9 cellular contexts compared by ENCODE assay signal in the genomic region with DNA sequence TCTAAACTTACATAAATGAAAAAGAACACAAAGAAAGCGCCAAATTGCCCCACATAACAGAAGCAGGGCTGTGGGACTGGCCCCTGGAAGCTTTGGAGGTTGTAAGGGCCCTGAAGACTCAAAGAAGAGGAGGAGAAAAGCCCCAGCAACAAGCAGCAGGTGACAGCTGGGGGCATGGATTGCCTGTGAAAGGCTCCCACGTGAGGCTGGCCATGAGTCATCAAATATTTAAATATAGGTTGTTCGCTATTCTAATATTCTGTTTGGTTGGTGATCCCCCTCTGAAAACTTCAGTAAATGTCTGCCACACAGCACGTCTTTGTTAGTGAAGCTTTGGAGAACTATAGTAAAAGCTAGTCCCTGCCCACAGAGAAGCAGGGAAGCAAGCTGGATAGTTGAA.
DNase-seq lines count a peak whose midpoint lies in the region; ATAC-seq and TF ChIP-seq lines count a peak whose summit lies in the region.
"Had no signal": no experiment of that assay in that cellular context is flagged by ENCODE, and none has a peak within 500 bp of the region (broad histone marks: within the 10 kb centered on the region; RNA-seq: fewer than 3 reads in every experiment).

No MANE protein-coding gene starts in this region.

- no peaks in the 10 kb centered on the region for H3K4me1 ChIP-seq in mucosa of descending colon (ENCODE audit: low read depth)

- ATAC-seq in GM21360 (IDR thresholded peaks at IDR 0.05; ENCODE audit: unreplicated experiment) (peak; percentile 77), HG03108 (IDR thresholded peaks at IDR 0.05; ENCODE audit: unreplicated experiment) (peak; percentile 45), mucosa of descending colon (no peak)

- intact Hi-C loops in mucosa of descending colon (cut with DNase I, micrococcal nuclease): no loop called here

- H3K4me3 ChIP-seq in GM06990 (replicated peaks; ENCODE audit: low read depth, low read length) (no peak overlapping the region), mucosa of descending colon (no peak overlapping the region)

- no peaks in the 10 kb centered on the region for H3K27me3 ChIP-seq in GM06990 (replicated peaks; ENCODE audit: control insufficient read depth, insufficient read depth, low read length)

- H3K9me3 ChIP-seq in mucosa of descending colon: no peaks in the 10 kb centered on the region

- no peaks in the 10 kb centered on the region for H3K36me3 ChIP-seq in GM06990 (ENCODE audit: control insufficient read depth, insufficient read depth, low read length)
- H3K36me3 ChIP-seq in mucosa of descending colon (ENCODE audit: low read depth): no peaks in the 10 kb centered on the region

- DNase-seq in GM06990 (ENCODE audit: extremely low read depth, insufficient read length) (peak; percentile 17), SW480 (ENCODE audit: low spot score) (peak; percentile 21), mucosa of descending colon (no peak), SIG-M5 treated with dmso at 0.1 percent for 504 hours (lab: John Stamatoyannopoulos, UW; ENCODE audit: unreplicated experiment) (no peak), NCI-H1048 (lab: John Stamatoyannopoulos, UW) (no peak)
- no peak for DNase-seq in NK-92 treated with Interleukin-12 subunit alpha and Interleukin-12 subunit beta, amount 100 ng/mL, for 24 hours (lab: John Stamatoyannopoulos, UW)
- DNase-seq: CD4-positive, CD25-positive, alpha-beta regulatory T cell had no signal

- TF ChIP-seq CTCF in GM06990 (IDR thresholded peaks at IDR 0.05; ENCODE audit: insufficient read depth, low read length, poor library complexity, severe bottlenecking): no peak
- no peak for TF ChIP-seq CTCF in mucosa of descending colon (IDR thresholded peaks at IDR 0.05)

Comparison
In these comparisons a context has a peak if more than half of its experiments do, and no peak if none do; other contexts are left out.
1. DNase-seq: peak in GM06990 (single experiment) and SW480 (single experiment); none in mucosa of descending colon (0 of 3), NK-92 treated with Interleukin-12 subunit alpha and Interleukin-12 subunit beta, amount 100 ng/mL, for 24 hours (single experiment), SIG-M5 treated with dmso at 0.1 percent for 504 hours (single experiment) and NCI-H1048 (single experiment).